In the genomic region with DNA sequence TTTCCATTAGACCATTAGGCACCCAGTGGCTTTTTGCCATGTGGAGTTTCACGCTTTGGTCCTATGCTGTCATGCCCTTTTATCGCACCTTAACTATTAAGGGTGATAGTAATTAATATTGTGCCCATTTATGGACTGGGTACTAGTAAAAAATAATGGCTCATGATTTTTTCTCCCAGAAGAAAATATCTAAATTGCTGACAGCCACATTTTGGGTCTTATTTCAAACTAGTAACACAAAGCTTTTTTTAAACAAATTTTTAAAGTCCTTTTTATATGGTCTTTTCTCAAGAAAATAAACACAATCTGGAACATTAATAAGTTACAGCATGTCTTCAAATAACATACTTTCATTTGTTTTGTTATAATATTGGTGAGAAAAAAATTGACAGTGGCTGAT, we compare ENCODE assay signal across 28 cellular contexts.
"Had no signal": no experiment of that assay in that cellular context is flagged by ENCODE, and none has a peak within 500 bp of the region (broad histone marks: within the 10 kb centered on the region; RNA-seq: fewer than 3 reads in every experiment).

No MANE protein-coding gene starts in this region.

- H3K27me3 ChIP-seq: colonic mucosa, dorsolateral prefrontal cortex, esophagus muscularis mucosa, esophagus squamous epithelium, foreskin keratinocyte, gastrocnemius medialis, gastroesophageal sphincter, heart left ventricle, heart right ventricle had no signal

- H3K27ac ChIP-seq: colonic mucosa, coronary artery, dorsolateral prefrontal cortex, epithelial cell of prostate, esophagus muscularis mucosa, esophagus squamous epithelium, foreskin keratinocyte, gastrocnemius medialis, gastroesophageal sphincter, heart left ventricle, heart right ventricle had no signal

- DNase-seq: colonic mucosa; cortex of kidney; dermis blood vessel endothelial cell; dorsolateral prefrontal cortex; effector CD4-positive, alpha-beta T cell; effector CD8-positive, alpha-beta T cell; effector memory CD4-positive, alpha-beta T cell; effector memory CD8-positive, alpha-beta T cell; endodermal cell; erythroblast; esophagus squamous epithelium; foreskin fibroblast; foreskin keratinocyte; foreskin melanocyte; gastrocnemius medialis; glutamatergic neuron; head of caudate nucleus; heart left ventricle; heart right ventricle had no signal

- FAIRE-seq: colon, endometrium, endothelial cell of umbilical vein, frontal cortex had no signal

- H3K4me1 ChIP-seq: colonic mucosa, esophagus muscularis mucosa, esophagus squamous epithelium, foreskin keratinocyte, gastrocnemius medialis, gastroesophageal sphincter, heart left ventricle, heart right ventricle had no signal

- H3K4me3 ChIP-seq: colonic mucosa, coronary artery, dorsolateral prefrontal cortex, esophagus muscularis mucosa, esophagus squamous epithelium, gastrocnemius medialis, gastroesophageal sphincter, heart left ventricle, heart right ventricle had no signal

- H3K9me3 ChIP-seq: colonic mucosa, esophagus muscularis mucosa, esophagus squamous epithelium, gastrocnemius medialis, gastroesophageal sphincter, heart left ventricle, heart right ventricle had no signal

- H3K36me3 ChIP-seq: colonic mucosa, esophagus muscularis mucosa, esophagus squamous epithelium, gastrocnemius medialis, gastroesophageal sphincter, heart left ventricle, heart right ventricle had no signal

- ATAC-seq: effector memory CD8-positive, alpha-beta T cell; esophagus mucosa; foreskin keratinocyte; gastrocnemius medialis; gastroesophageal sphincter; heart left ventricle; heart right ventricle had no signal
